In the genomic region with DNA sequence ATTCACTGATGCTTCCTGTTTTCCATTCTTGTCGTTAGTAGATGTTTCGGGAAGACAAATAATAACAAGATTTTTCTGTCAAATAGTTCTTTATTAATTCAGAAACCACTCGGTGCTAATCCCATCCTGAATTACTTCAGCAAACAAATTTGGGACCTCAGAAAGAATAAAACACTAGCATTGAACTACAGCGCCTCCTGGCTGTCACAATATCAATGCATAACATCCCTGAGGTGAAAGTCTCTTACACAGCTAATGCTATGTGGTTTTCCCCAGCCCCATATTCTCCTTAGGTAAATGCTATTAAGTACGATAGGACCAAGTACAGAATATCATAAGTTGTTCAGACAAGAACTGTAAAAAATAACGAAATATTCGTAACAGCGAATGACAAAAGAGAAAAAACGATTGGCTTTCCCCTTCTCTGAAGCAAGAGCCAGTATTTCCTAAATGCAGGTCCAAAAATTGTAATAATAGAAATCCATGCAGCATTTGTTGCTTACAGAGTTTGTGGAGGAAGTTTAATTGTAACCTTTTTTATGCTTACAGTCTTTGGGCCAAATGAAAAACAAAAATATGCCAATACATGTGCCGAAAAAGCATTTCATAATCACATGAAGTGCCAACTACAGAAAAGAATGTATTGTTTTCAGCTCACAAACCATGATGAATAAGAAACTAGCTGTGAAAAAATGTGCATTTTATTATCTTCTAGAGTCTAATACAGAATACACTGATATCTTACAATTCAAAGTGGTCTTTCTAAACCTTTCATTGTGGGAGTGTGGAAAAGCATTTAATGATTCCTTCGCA, we compare ENCODE assay signal across 8 cellular contexts. TPM values are rescaled to one million over a fixed set of nuclear protein-coding genes. Genes with fewer than 3 reads are reported as not detected.
DNase-seq lines count a peak whose midpoint lies in the region; ATAC-seq and TF ChIP-seq lines count a peak whose summit lies in the region.

No MANE protein-coding gene starts in this region.

- 30 to 32% methylated on average over 11 of the region's 11 CpGs for WGBS in esophagus squamous epithelium, 2 donors
- 33 to 35% methylated on average over 11 of the region's 11 CpGs for WGBS in thyroid gland, 2 donors

- H3K4me1 ChIP-seq in BE2C (peaks cover 16% of the 10 kb centered on the region), esophagus squamous epithelium (peaks cover 0 to 15% (median 3%) of the 10 kb centered on the region in 3 donors), neutrophil (ENCODE audit: control insufficient read depth in 1 of 2, insufficient read depth in 1 of 2, low read depth in 1 of 2, low read length in 1 of 2) (no peaks in the 10 kb centered on the region), thyroid gland (peaks cover 0 to 11% of the 10 kb centered on the region in 2 donors)

- ATAC-seq in GM19395 (IDR thresholded peaks at IDR 0.05; ENCODE audit: unreplicated experiment) = peak; percentile 63

- no peak for TF ChIP-seq POLR2A in esophagus squamous epithelium (IDR thresholded peaks at IDR 0.05)
- TF ChIP-seq POLR2A in thyroid gland (IDR thresholded peaks at IDR 0.05) = no peak

- DNase-seq in BE2C (peak; percentile 68), NCI-H774 (lab: John Stamatoyannopoulos, UW) (peak; percentile 5), esophagus squamous epithelium (lab: John Stamatoyannopoulos, UW) (no peak), thyroid gland (peak; percentile 52 to 57), NCI-H2171 (lab: John Stamatoyannopoulos, UW) (no peak)
- peak; percentile 68 for DNase-seq in activated CD8-positive, alpha-beta memory T cell treated with anti-CD3 and anti-CD28 coated beads for 24 hours

- no peak overlapping the region for H3K27ac ChIP-seq in esophagus squamous epithelium
- H3K27ac ChIP-seq in neutrophil = no peak overlapping the region
- H3K27ac ChIP-seq in thyroid gland = no peak overlapping the region

- peak; percentile 91 for TF ChIP-seq CTCF in BE2C (IDR thresholded peaks at IDR 0.05; ENCODE audit: low read depth, low read length)
- TF ChIP-seq CTCF in esophagus squamous epithelium (IDR thresholded peaks at IDR 0.05) = peak; percentile 63 to 90 (median 86)
- TF ChIP-seq CTCF in neutrophil (IDR thresholded peaks at IDR 0.05) = peak; percentile 53
- peak; percentile 53 to 72 (median 60) for TF ChIP-seq CTCF in thyroid gland (IDR thresholded peaks at IDR 0.05)

- no peaks in the 10 kb centered on the region for H3K9me3 ChIP-seq in BE2C
- H3K9me3 ChIP-seq in esophagus squamous epithelium = no peaks in the 10 kb centered on the region
- no peaks in the 10 kb centered on the region for H3K9me3 ChIP-seq in neutrophil
- H3K9me3 ChIP-seq in thyroid gland = no peaks in the 10 kb centered on the region

- no peaks in the 10 kb centered on the region for H3K27me3 ChIP-seq in BE2C
- H3K27me3 ChIP-seq in esophagus squamous epithelium = no peaks in the 10 kb centered on the region
- peaks cover 7% of the 10 kb centered on the region for H3K27me3 ChIP-seq in neutrophil
- H3K27me3 ChIP-seq in thyroid gland = no peaks in the 10 kb centered on the region

- H3K36me3 ChIP-seq in BE2C = no peaks in the 10 kb centered on the region
- no peaks in the 10 kb centered on the region for H3K36me3 ChIP-seq in esophagus squamous epithelium
- H3K36me3 ChIP-seq in neutrophil = no peaks in the 10 kb centered on the region
- H3K36me3 ChIP-seq in thyroid gland = no peaks in the 10 kb centered on the region

- H3K4me3 ChIP-seq in BE2C (ENCODE audit: low read depth, low read length) (no peak overlapping the region), esophagus squamous epithelium (no peak overlapping the region), neutrophil (ENCODE audit: low read depth in 1 of 2, low read length in 1 of 2) (no peak overlapping the region), thyroid gland (replicated peaks in 1 of 3) (no peak overlapping the region)

- intact Hi-C loops in esophagus squamous epithelium (cut with DNase I) (loop anchor here (5.0 to 10.0 kb wide), 2 partner anchors 72 to 299 kb away; no protein-coding TSS in a partner anchor), thyroid gland (cut with DNase I) (loop anchor here (5.0 kb wide), 1 partner anchor 299 kb away; no protein-coding TSS in a partner anchor)

RNA-seq across cellular contexts. Expression of gene MYPN, which starts 47.3 kb away (rescaled TPM):
- polyA plus RNA-seq in BE2C (2012; ENCODE audit: insufficient read depth, insufficient read length, low read depth) = not detected
- not detected for total RNA-seq in esophagus squamous epithelium
- total RNA-seq in thyroid gland = under 1 TPM in 1 of 4 donors, not detected in 3; 0.11 TPM

Comparison
In these comparisons a context has a peak if more than half of its experiments do, and no peak if none do; other contexts are left out.
1. DNase-seq: peak in BE2C (single experiment), NCI-H774 (single experiment), activated CD8-positive, alpha-beta memory T cell treated with anti-CD3 and anti-CD28 coated beads for 24 hours (single experiment) and thyroid gland (2 of 2); none in esophagus squamous epithelium (single experiment) and NCI-H2171 (single experiment).
2. Peak in every context shown above with its lines, with median percentiles within 50 percentile points of each other: CTCF ChIP-seq.